1 cellular context compared by ENCODE assay signal in genomic region chr3:48232734-48233133, GRCh38.
TF ChIP-seq lines count a peak whose summit lies in the region.

No MANE protein-coding gene starts in this region.

TF ChIP-seq in HEK293, 187 proteins besides CTCF, POLR2A, EP300 and RAD21 (continued from another document and continues in another):
- TF ChIP-seq ZNF214 (tag by site-specific recombination; IDR thresholded peaks at IDR 0.05; ENCODE audit: borderline replicate concordance) = no peak
- no peak for TF ChIP-seq ZNF768 (tag by site-specific recombination; IDR thresholded peaks at IDR 0.05)
- no peak for TF ChIP-seq ZNF416 (tag by site-specific recombination; IDR thresholded peaks at IDR 0.05)
- 0 out of 2 replicates have a peak, but pooled peaks have one; percentile 17 for TF ChIP-seq WT1 (tag by site-specific recombination; IDR thresholded peaks at IDR 0.05)
- TF ChIP-seq ZBTB6 (tag by site-specific recombination; IDR thresholded peaks at IDR 0.05) = no peak
- no peak for TF ChIP-seq SALL2 (tag by site-specific recombination; IDR thresholded peaks at IDR 0.05; ENCODE audit: borderline replicate concordance)
- no peak for TF ChIP-seq ZNF426 (tag by site-specific recombination; IDR thresholded peaks at IDR 0.05)
- no peak for TF ChIP-seq MEIS1 (CRISPR knock-in tag; IDR thresholded peaks at IDR 0.05; ENCODE audit: borderline replicate concordance)
- TF ChIP-seq ZNF514 (tag by site-specific recombination; IDR thresholded peaks at IDR 0.05) = no peak
- TF ChIP-seq ZNF366 (tag by site-specific recombination; conservative IDR thresholded peaks at IDR 0.05) = 0 out of 2 replicates have a peak, but pooled peaks have one; percentile 19
- no peak for TF ChIP-seq HOXC10 (CRISPR knock-in tag; IDR thresholded peaks at IDR 0.05)
- no peak for TF ChIP-seq ZBTB49 (tag by site-specific recombination; IDR thresholded peaks at IDR 0.05; ENCODE audit: low read depth)
- TF ChIP-seq ZNF274 (IDR thresholded peaks at IDR 0.05; ENCODE audit: low read length) = no peak
- TF ChIP-seq ZNF274 (tag by site-specific recombination; IDR thresholded peaks at IDR 0.05; ENCODE audit: borderline replicate concordance) = no peak
- TF ChIP-seq ZNF701 (tag by site-specific recombination; IDR thresholded peaks at IDR 0.05) = no peak
- TF ChIP-seq ZNF133 (tag by site-specific recombination; IDR thresholded peaks at IDR 0.05) = no peak
- TF ChIP-seq, protein P1, sequence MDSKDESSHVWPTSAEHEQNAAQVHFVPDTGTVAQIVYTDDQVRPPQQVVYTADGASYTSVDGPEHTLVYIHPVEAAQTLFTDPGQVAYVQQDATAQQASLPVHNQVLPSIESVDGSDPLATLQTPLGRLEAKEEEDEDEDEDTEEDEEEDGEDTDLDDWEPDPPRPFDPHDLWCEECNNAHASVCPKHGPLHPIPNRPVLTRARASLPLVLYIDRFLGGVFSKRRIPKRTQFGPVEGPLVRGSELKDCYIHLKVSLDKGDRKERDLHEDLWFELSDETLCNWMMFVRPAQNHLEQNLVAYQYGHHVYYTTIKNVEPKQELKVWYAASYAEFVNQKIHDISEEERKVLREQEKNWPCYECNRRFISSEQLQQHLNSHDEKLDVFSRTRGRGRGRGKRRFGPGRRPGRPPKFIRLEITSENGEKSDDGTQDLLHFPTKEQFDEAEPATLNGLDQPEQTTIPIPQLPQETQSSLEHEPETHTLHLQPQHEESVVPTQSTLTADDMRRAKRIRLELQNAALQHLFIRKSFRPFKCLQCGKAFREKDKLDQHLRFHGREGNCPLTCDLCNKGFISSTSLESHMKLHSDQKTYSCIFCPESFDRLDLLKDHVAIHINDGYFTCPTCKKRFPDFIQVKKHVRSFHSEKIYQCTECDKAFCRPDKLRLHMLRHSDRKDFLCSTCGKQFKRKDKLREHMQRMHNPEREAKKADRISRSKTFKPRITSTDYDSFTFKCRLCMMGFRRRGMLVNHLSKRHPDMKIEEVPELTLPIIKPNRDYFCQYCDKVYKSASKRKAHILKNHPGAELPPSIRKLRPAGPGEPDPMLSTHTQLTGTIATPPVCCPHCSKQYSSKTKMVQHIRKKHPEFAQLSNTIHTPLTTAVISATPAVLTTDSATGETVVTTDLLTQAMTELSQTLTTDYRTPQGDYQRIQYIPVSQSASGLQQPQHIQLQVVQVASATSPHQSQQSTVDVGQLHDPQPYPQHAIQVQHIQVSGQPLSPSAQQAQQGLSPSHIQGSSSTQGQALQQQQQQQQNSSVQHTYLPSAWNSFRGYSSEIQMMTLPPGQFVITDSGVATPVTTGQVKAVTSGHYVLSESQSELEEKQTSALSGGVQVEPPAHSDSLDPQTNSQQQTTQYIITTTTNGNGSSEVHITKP (tag by site-specific recombination; IDR thresholded peaks at IDR 0.05) = peak; percentile 20; the same call in 1 of the 2 replicates
- no peak for TF ChIP-seq KLF10 (tag by site-specific recombination; IDR thresholded peaks at IDR 0.05)
- TF ChIP-seq ZNF140 (tag by site-specific recombination; IDR thresholded peaks at IDR 0.05) = no peak
- no peak for TF ChIP-seq GLI4 (tag by site-specific recombination; IDR thresholded peaks at IDR 0.05)
- TF ChIP-seq ZNF10 (tag by site-specific recombination; IDR thresholded peaks at IDR 0.05) = no peak
- TF ChIP-seq ZNF394 (tag by site-specific recombination; IDR thresholded peaks at IDR 0.05; ENCODE audit: borderline replicate concordance) = no peak
- no peak for TF ChIP-seq ZNF16 (tag by site-specific recombination; IDR thresholded peaks at IDR 0.05; ENCODE audit: low read depth)
- TF ChIP-seq SP2 (tag by site-specific recombination; IDR thresholded peaks at IDR 0.05) = no peak
- no peak for TF ChIP-seq GLI2 (tag by site-specific recombination; IDR thresholded peaks at IDR 0.05; ENCODE audit: borderline replicate concordance, low read depth)
- TF ChIP-seq ZNF335 (tag by site-specific recombination; conservative IDR thresholded peaks at IDR 0.05) = 0 out of 2 replicates have a peak, but pooled peaks have one; percentile 19
- TF ChIP-seq ZNF530 (tag by site-specific recombination; IDR thresholded peaks at IDR 0.05; ENCODE audit: low read depth) = no peak
- no peak for TF ChIP-seq ZFP3 (tag by site-specific recombination; IDR thresholded peaks at IDR 0.05; ENCODE audit: low read depth)
- TF ChIP-seq SP3 (tag by site-specific recombination; IDR thresholded peaks at IDR 0.05) = no peak
- TF ChIP-seq GLIS2 (tag by site-specific recombination; IDR thresholded peaks at IDR 0.05) = no peak
- TF ChIP-seq ZNF223 (tag by site-specific recombination; IDR thresholded peaks at IDR 0.05) = no peak
- TF ChIP-seq TCF7L2 (IDR thresholded peaks at IDR 0.05; ENCODE audit: borderline replicate concordance, low read depth, low read length) = no peak
- no peak for TF ChIP-seq ZNF521 (tag by site-specific recombination; IDR thresholded peaks at IDR 0.05)
- TF ChIP-seq ZNF76 (tag by site-specific recombination; IDR thresholded peaks at IDR 0.05; ENCODE audit: borderline replicate concordance, low read depth) = no peak
- TF ChIP-seq ZNF555 (tag by site-specific recombination; conservative IDR thresholded peaks at IDR 0.05) = no peak
- TF ChIP-seq ZNF513 (tag by site-specific recombination; IDR thresholded peaks at IDR 0.05) = no peak
- no peak for TF ChIP-seq ZNF350 (tag by site-specific recombination; IDR thresholded peaks at IDR 0.05)
- TF ChIP-seq ZNF571 (tag by site-specific recombination; IDR thresholded peaks at IDR 0.05) = no peak
- TF ChIP-seq BCL11B (tag by site-specific recombination; IDR thresholded peaks at IDR 0.05; ENCODE audit: low read depth) = no peak
- TF ChIP-seq, protein P2, sequence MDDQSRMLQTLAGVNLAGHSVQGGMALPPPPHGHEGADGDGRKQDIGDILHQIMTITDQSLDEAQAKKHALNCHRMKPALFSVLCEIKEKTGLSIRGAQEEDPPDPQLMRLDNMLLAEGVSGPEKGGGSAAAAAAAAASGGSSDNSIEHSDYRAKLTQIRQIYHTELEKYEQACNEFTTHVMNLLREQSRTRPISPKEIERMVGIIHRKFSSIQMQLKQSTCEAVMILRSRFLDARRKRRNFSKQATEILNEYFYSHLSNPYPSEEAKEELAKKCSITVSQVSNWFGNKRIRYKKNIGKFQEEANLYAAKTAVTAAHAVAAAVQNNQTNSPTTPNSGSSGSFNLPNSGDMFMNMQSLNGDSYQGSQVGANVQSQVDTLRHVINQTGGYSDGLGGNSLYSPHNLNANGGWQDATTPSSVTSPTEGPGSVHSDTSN (CRISPR knock-in tag; IDR thresholded peaks at IDR 0.05) = no peak
- TF ChIP-seq, protein P3, sequence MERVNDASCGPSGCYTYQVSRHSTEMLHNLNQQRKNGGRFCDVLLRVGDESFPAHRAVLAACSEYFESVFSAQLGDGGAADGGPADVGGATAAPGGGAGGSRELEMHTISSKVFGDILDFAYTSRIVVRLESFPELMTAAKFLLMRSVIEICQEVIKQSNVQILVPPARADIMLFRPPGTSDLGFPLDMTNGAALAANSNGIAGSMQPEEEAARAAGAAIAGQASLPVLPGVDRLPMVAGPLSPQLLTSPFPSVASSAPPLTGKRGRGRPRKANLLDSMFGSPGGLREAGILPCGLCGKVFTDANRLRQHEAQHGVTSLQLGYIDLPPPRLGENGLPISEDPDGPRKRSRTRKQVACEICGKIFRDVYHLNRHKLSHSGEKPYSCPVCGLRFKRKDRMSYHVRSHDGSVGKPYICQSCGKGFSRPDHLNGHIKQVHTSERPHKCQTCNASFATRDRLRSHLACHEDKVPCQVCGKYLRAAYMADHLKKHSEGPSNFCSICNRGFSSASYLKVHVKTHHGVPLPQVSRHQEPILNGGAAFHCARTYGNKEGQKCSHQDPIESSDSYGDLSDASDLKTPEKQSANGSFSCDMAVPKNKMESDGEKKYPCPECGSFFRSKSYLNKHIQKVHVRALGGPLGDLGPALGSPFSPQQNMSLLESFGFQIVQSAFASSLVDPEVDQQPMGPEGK (tag by site-specific recombination; IDR thresholded peaks at IDR 0.05) = peak; percentile 80
- TF ChIP-seq ZBTB26 (tag by site-specific recombination; optimal IDR thresholded peaks at IDR 0.05) = no peak
- no peak for TF ChIP-seq ZNF423 (tag by site-specific recombination; IDR thresholded peaks at IDR 0.05)
- no peak for TF ChIP-seq ZNF404 (tag by site-specific recombination; IDR thresholded peaks at IDR 0.05)
- TF ChIP-seq ZNF561 (tag by site-specific recombination; IDR thresholded peaks at IDR 0.05; ENCODE audit: borderline replicate concordance) = no peak
- peak; percentile 49; the same call in 1 of the 2 replicates for TF ChIP-seq ZNF24 (tag by site-specific recombination; IDR thresholded peaks at IDR 0.05)
- TF ChIP-seq ZNF121 (tag by site-specific recombination; IDR thresholded peaks at IDR 0.05) = no peak
- TF ChIP-seq ZNF501 (tag by site-specific recombination; IDR thresholded peaks at IDR 0.05) = no peak
- TF ChIP-seq, protein P4, sequence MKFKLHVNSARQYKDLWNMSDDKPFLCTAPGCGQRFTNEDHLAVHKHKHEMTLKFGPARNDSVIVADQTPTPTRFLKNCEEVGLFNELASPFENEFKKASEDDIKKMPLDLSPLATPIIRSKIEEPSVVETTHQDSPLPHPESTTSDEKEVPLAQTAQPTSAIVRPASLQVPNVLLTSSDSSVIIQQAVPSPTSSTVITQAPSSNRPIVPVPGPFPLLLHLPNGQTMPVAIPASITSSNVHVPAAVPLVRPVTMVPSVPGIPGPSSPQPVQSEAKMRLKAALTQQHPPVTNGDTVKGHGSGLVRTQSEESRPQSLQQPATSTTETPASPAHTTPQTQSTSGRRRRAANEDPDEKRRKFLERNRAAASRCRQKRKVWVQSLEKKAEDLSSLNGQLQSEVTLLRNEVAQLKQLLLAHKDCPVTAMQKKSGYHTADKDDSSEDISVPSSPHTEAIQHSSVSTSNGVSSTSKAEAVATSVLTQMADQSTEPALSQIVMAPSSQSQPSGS (tag by site-specific recombination; IDR thresholded peaks at IDR 0.05; ENCODE audit: low read depth) = no peak
- no peak for TF ChIP-seq ZNF174 (tag by site-specific recombination; IDR thresholded peaks at IDR 0.05)
- TF ChIP-seq INSM2 (tag by site-specific recombination; IDR thresholded peaks at IDR 0.05) = no peak
- peak; percentile 96 for TF ChIP-seq ZFHX2 (tag by site-specific recombination; conservative IDR thresholded peaks at IDR 0.05)
- TF ChIP-seq ZNF433 (tag by site-specific recombination; IDR thresholded peaks at IDR 0.05; ENCODE audit: low read depth) = no peak
- no peak for TF ChIP-seq ZNF266 (tag by site-specific recombination; IDR thresholded peaks at IDR 0.05; ENCODE audit: low read depth)
- no peak for TF ChIP-seq ZNF560 (tag by site-specific recombination; IDR thresholded peaks at IDR 0.05; ENCODE audit: borderline replicate concordance)
